17 cellular contexts compared by ENCODE assay signal in the genomic region with DNA sequence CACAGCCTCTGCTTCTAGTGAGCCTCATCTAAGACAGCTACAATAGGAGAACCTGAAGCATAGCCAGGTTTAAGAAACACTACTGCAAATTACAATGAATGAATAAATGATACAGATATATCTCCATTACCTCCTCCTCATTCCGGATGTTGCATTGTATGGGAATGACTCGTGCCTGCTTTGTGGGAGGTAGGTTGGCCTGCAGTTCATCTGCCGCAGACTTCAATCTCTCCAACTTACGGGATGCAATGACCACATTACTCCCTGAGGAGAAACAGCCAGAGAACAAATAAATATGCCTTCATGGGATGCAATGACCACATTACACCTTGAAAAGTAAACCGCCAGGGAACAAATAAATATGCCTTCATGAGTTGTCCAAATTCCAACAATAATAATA. TPM values are rescaled to one million over a fixed set of nuclear protein-coding genes. Genes with fewer than 3 reads are reported as not detected.
DNase-seq lines count a peak whose midpoint lies in the region; ATAC-seq and TF ChIP-seq lines count a peak whose summit lies in the region.
"Had no signal": no experiment of that assay in that cellular context is flagged by ENCODE, and none has a peak within 500 bp of the region (broad histone marks: within the 10 kb centered on the region; RNA-seq: fewer than 3 reads in every experiment).

No MANE protein-coding gene starts in this region.

- H3K4me2 ChIP-seq in GM23248 (ENCODE audit: unreplicated experiment): peak overlapping the region; percentile 10

- intact Hi-C loops in prostate gland (cut with DNase I) (no loop called here), breast epithelium (cut with DNase I; ENCODE audit: low total_unique reads) (no loop called here)

- H3K36me3 Mint-ChIP-seq in T-helper 17 cell (ENCODE audit: low read depth): peaks cover 2% of the 10 kb centered on the region
- H3K36me3 Mint-ChIP-seq: activated naive CD4-positive, alpha-beta T cell treated with anti-CD3 and anti-CD28 coated beads, Interleukin-2, amount 50 U/mL, for 72 hours had no signal

- no peaks in the 10 kb centered on the region for H3K79me2 ChIP-seq in GM23248 (ENCODE audit: insufficient read depth)

- no peaks in the 10 kb centered on the region for H4K20me1 ChIP-seq in GM23248 (ENCODE audit: insufficient read depth)

- H3K9me3 ChIP-seq in GM23248 (ENCODE audit: low read depth) (no peaks in the 10 kb centered on the region), T-helper 17 cell (ENCODE audit: control insufficient read depth, low read length, poor library complexity, severe bottlenecking) (no peaks in the 10 kb centered on the region), prostate gland (no peaks in the 10 kb centered on the region), breast epithelium (no peaks in the 10 kb centered on the region)

- no peak for ATAC-seq in T-helper 17 cell
- ATAC-seq: activated naive CD4-positive, alpha-beta T cell treated with anti-CD3 and anti-CD28 coated beads, Interleukin-2, amount 50 U/mL, for 72 hours; foreskin keratinocyte; stimulated activated naive CD8-positive, alpha-beta T cell treated with anti-CD3 and anti-CD28 coated beads, Interleukin-15, amount 100 ng/mL, for 72 hours had no signal

- H3K4me1 Mint-ChIP-seq in T-helper 17 cell: peaks cover 20% of the 10 kb centered on the region

- TF ChIP-seq CTCF in fibroblast of the aortic adventitia (IDR thresholded peaks at IDR 0.05; ENCODE audit: insufficient read depth, low read length) (no peak), prostate gland (IDR thresholded peaks at IDR 0.05) (no peak), breast epithelium (IDR thresholded peaks at IDR 0.05) (no peak)

- DNase-seq in A172 (ENCODE audit: low spot score) (peak; percentile 13), GM23248 (peak; percentile 77), T-helper 17 cell (no peak), fibroblast of the aortic adventitia (ENCODE audit: low read depth) (peak; percentile 68), prostate gland (ENCODE audit: low spot score) (no peak), HT-29 (ENCODE audit: low spot score) (no peak), RKO (ENCODE audit: low spot score) (no peak), breast epithelium (ENCODE audit: low spot score in 2 of 2) (no peak)
- DNase-seq: activated T-cell treated with anti-CD3 and anti-CD28 coated beads for 4 hours; central memory CD4-positive, alpha-beta T cell; effector CD4-positive, alpha-beta T cell; foreskin keratinocyte; Karpas-422; NCI-H1105; NCI-H748 treated with DMSO at 0.1 percent for 48 hours; stimulated activated naive CD8-positive, alpha-beta T cell treated with anti-CD3 and anti-CD28 coated beads, Interleukin-15, amount 100 ng/mL, for 72 hours had no signal

- no peak overlapping the region for H3K4me3 Mint-ChIP-seq in T-helper 17 cell
- H3K4me3 Mint-ChIP-seq: stimulated activated naive CD8-positive, alpha-beta T cell treated with anti-CD3 and anti-CD28 coated beads, Interleukin-15, amount 100 ng/mL, for 72 hours had no signal

- H3K4me1 ChIP-seq in GM23248 (ENCODE audit: insufficient read depth) (peaks cover 18% of the 10 kb centered on the region; the same call in 1 of the 2 replicates), prostate gland (replicated peaks) (no peaks in the 10 kb centered on the region), breast epithelium (no peaks in the 10 kb centered on the region)
- H3K4me1 ChIP-seq: foreskin keratinocyte had no signal

- 30 to 38% methylated on average over 5 of the region's 5 CpGs for WGBS in GM23248 (ENCODE audit: low coverage in 1 of 2, low lambda C conversion rate in 2 of 2, missing lambda C conversion rate in 2 of 2), 2 experiments
- WGBS in prostate gland: 77% methylated on average over 5 of the region's 5 CpGs

- H2AFZ ChIP-seq in GM23248: no peak overlapping the region

- H3K27me3 Mint-ChIP-seq in T-helper 17 cell: no peaks in the 10 kb centered on the region
- H3K27me3 Mint-ChIP-seq: stimulated activated naive CD8-positive, alpha-beta T cell treated with anti-CD3 and anti-CD28 coated beads, Interleukin-15, amount 100 ng/mL, for 72 hours had no signal

- H3K9ac ChIP-seq in GM23248: no peak overlapping the region

- in situ Hi-C loops in GM23248 (cut with MboI): no loop called here

- H3K27ac ChIP-seq in GM23248 (no peak overlapping the region), prostate gland (no peak overlapping the region), breast epithelium (no peak overlapping the region)
- H3K27ac ChIP-seq: foreskin keratinocyte had no signal

- TF ChIP-seq POLR2A in prostate gland (IDR thresholded peaks at IDR 0.05) (no peak), breast epithelium (IDR thresholded peaks at IDR 0.05) (no peak)

- H3K27ac Mint-ChIP-seq in T-helper 17 cell: peak overlapping the region; percentile 57
- H3K27ac Mint-ChIP-seq: stimulated activated naive CD8-positive, alpha-beta T cell treated with anti-CD3 and anti-CD28 coated beads, Interleukin-15, amount 100 ng/mL, for 72 hours had no signal

- H3K9me2 ChIP-seq in GM23248 (ENCODE audit: insufficient read depth): no peaks in the 10 kb centered on the region

- H3K36me3 ChIP-seq in GM23248 (ENCODE audit: low read depth) (no peaks in the 10 kb centered on the region), prostate gland (no peaks in the 10 kb centered on the region), breast epithelium (no peaks in the 10 kb centered on the region)

- H3K4me3 ChIP-seq in GM23248: no peak overlapping the region
- H3K4me3 ChIP-seq in fibroblast of the aortic adventitia (ENCODE audit: low read depth, low read length): no peak overlapping the region
- H3K4me3 ChIP-seq in prostate gland: no peak overlapping the region
- H3K4me3 ChIP-seq in breast epithelium: no peak overlapping the region

- no peaks in the 10 kb centered on the region for H3K27me3 ChIP-seq in GM23248 (replicated peaks; ENCODE audit: insufficient read depth)
- H3K27me3 ChIP-seq in prostate gland (replicated peaks; ENCODE audit: insufficient read depth): no peaks in the 10 kb centered on the region
- no peaks in the 10 kb centered on the region for H3K27me3 ChIP-seq in breast epithelium
- H3K27me3 ChIP-seq: foreskin keratinocyte had no signal

- peaks cover 8% of the 10 kb centered on the region; the same call in 1 of the 2 replicates for H3F3A ChIP-seq in GM23248 (ENCODE audit: insufficient read depth)

RNA-seq across cellular contexts. Expression of gene PECR, which starts 15.4 kb away (rescaled TPM):
- total RNA-seq in A172 (2014; rRNA removed; shearing (Covaris generic)): 32.0 and 39.3 TPM in 2 replicates
- 2.0 and 8.2 TPM in 2 replicates for total RNA-seq in GM23248 (2014; rRNA removed; shearing (Covaris generic))
- polyA plus RNA-seq in GM23248 (2016; fragmentation: Nextera tagmentation; extraction: Ambion mirVana): 4.2 and 5.4 TPM in 2 replicates
- total RNA-seq in T-helper 17 cell (10 to 100 TPM; 16.9 to 18.7 TPM), fibroblast of the aortic adventitia (ENCODE audit: low replicate concordance) (4.8 and 7.0 TPM in 2 replicates), prostate gland (10 to 100 TPM in 1 of 2 donors, 1 to 10 TPM in 1; 6.9 to 16.3 TPM), breast epithelium (10 to 100 TPM in 2 of 3 donors, 1 to 10 TPM in 1; 6.3 to 62.7 (median 10.2) TPM)
- total RNA-seq in HT-29 (2014; rRNA removed; shearing (Covaris generic)): 15.6 and 26.5 TPM in 2 replicates

RNA-seq across cellular contexts. Expression of gene TMEM169, which starts 15.5 kb away (rescaled TPM):
- total RNA-seq in A172 (2014; rRNA removed; shearing (Covaris generic)): 0.48 and 0.52 TPM in 2 replicates
- total RNA-seq in GM23248 (2014; rRNA removed; shearing (Covaris generic)): under 0.01 TPM in 1 of 2 replicates, not detected in the other
- 0.11 and 0.25 TPM in 2 replicates for polyA plus RNA-seq in GM23248 (2016; fragmentation: Nextera tagmentation; extraction: Ambion mirVana)
- total RNA-seq in T-helper 17 cell (1 to 10 TPM; 1.6 to 2.2 TPM), fibroblast of the aortic adventitia (ENCODE audit: low replicate concordance) (0.36 TPM in 1 of 2 replicates, not detected in the other), prostate gland (1 to 10 TPM in 1 of 2 donors, under 1 TPM in 1; 0.80 to 1.1 TPM), breast epithelium (1 to 10 TPM in 1 of 3 donors, under 1 TPM in 1, not detected in 1; 0.29 to 1.3 TPM)
- total RNA-seq in HT-29 (2014; rRNA removed; shearing (Covaris generic)): 0.08 and 0.53 TPM in 2 replicates

RNA-seq across cellular contexts. Expression of gene XRCC5, which starts 42.9 kb away (rescaled TPM):
- total RNA-seq in A172 (2014; rRNA removed; shearing (Covaris generic)): 488 and 512 TPM in 2 replicates
- total RNA-seq in GM23248 (2014; rRNA removed; shearing (Covaris generic)): 197 and 202 TPM in 2 replicates
- polyA plus RNA-seq in GM23248 (2016; fragmentation: Nextera tagmentation; extraction: Ambion mirVana): 249 and 254 TPM in 2 replicates
- total RNA-seq in T-helper 17 cell: 100 to 1,000 TPM; 151 to 161 TPM
- total RNA-seq in fibroblast of the aortic adventitia (ENCODE audit: low replicate concordance): 212 and 271 TPM in 2 replicates
- total RNA-seq in prostate gland: 100 to 1,000 TPM; 116 to 152 TPM
- total RNA-seq in HT-29 (2014; rRNA removed; shearing (Covaris generic)): 142 and 160 TPM in 2 replicates
- 100 to 1,000 TPM; 134 to 227 (median 188) TPM for total RNA-seq in breast epithelium

RNA-seq across cellular contexts. Expression of gene MREG, which starts 52.9 kb away (rescaled TPM):
- 8.9 and 14.1 TPM in 2 replicates for total RNA-seq in A172 (2014; rRNA removed; shearing (Covaris generic))
- 0.89 and 3.1 TPM in 2 replicates for total RNA-seq in GM23248 (2014; rRNA removed; shearing (Covaris generic))
- 1.8 and 2.5 TPM in 2 replicates for polyA plus RNA-seq in GM23248 (2016; fragmentation: Nextera tagmentation; extraction: Ambion mirVana)
- 1 to 10 TPM; 5.3 to 6.6 TPM for total RNA-seq in T-helper 17 cell
- 2.2 and 2.8 TPM in 2 replicates for total RNA-seq in fibroblast of the aortic adventitia (ENCODE audit: low replicate concordance)
- 1 to 10 TPM; 9.0 to 9.5 TPM for total RNA-seq in prostate gland
- 11.9 and 13.8 TPM in 2 replicates for total RNA-seq in HT-29 (2014; rRNA removed; shearing (Covaris generic))
- 10 to 100 TPM in 2 of 3 donors, 1 to 10 TPM in 1; 3.8 to 30.1 (median 16.1) TPM for total RNA-seq in breast epithelium

Comparison
In these comparisons a context has a peak if more than half of its experiments do, and no peak if none do; other contexts are left out.
1. DNase-seq: peak in A172 (single experiment), GM23248 (single experiment) and fibroblast of the aortic adventitia (single experiment); none in T-helper 17 cell (0 of 3), prostate gland (single experiment), HT-29 (single experiment), RKO (single experiment) and breast epithelium (0 of 2).